In genomic region chr22:27639180-27640086, GRCh38 we compare ENCODE assay signal across 1 cellular context.
TF ChIP-seq lines count a peak whose summit lies in the region.

No MANE protein-coding gene starts in this region.

TF ChIP-seq in HepG2, 621 proteins besides CTCF, POLR2A, EP300 and RAD21:
- TF ChIP-seq ZNF343 (CRISPR knock-in tag; IDR thresholded peaks at IDR 0.05) (no peak), ZNF768 (CRISPR knock-in tag; IDR thresholded peaks at IDR 0.05) (peak; percentile 90)
